9 cellular contexts compared by ENCODE assay signal in genomic region chr10:63977329-63977923, GRCh38.
DNase-seq lines count a peak whose midpoint lies in the region; ATAC-seq, FAIRE-seq and TF ChIP-seq lines count a peak whose summit lies in the region.
"Had no signal": no experiment of that assay in that cellular context is flagged by ENCODE, and none has a peak within 500 bp of the region (broad histone marks: within the 10 kb centered on the region; RNA-seq: fewer than 3 reads in every experiment).

No MANE protein-coding gene starts in this region.

- H4K20me1 ChIP-seq in K562 (replicated peaks; ENCODE audit: control insufficient read depth, insufficient read depth, low read length), result no peaks in the 10 kb centered on the region

- no peak overlapping the region for H3K27ac Mint-ChIP-seq in HFFc6

- 0% methylated on average over 1 of the region's 1 CpG for WGBS in K562 (ENCODE audit: insufficient coverage, low coverage, missing lambda C conversion rate)

- intact Hi-C loops in K562 (cut with micrococcal nuclease), result no loop called here

- peak; percentile 59 for TF ChIP-seq CTCF in AG09309 (IDR thresholded peaks at IDR 0.05; ENCODE audit: control insufficient read depth, insufficient read depth, low read depth, low read length, missing control alignments)
- peak; percentile 76 for TF ChIP-seq CTCF in GM12872 (IDR thresholded peaks at IDR 0.05; ENCODE audit: insufficient read depth, low read depth, low read length)
- TF ChIP-seq CTCF in HFFc6 (IDR thresholded peaks at IDR 0.05), result peak; percentile 64
- peak; percentile 66 to 70 (median 66) for TF ChIP-seq CTCF in K562 (IDR thresholded peaks at IDR 0.05 in 2 of 3, conservative IDR thresholded peaks at IDR 0.05 in 1 of 3; ENCODE audit: insufficient read depth in 2 of 3, low read depth in 1 of 3, low read length in 3 of 3)

- TF ChIP-seq POLR2A in K562 (conservative IDR thresholded peaks at IDR 0.05), result no peak

- peak; percentile 66 for FAIRE-seq in K562 (lab: Jason Lieb, UNC)

- no peak overlapping the region for H3K27ac ChIP-seq in K562 (ENCODE audit: extremely low read depth, low read depth, low read length)

- H3K4me3 ChIP-seq in AG09309 (ENCODE audit: control insufficient read depth, low read depth, low read length) (no peak overlapping the region), K562 (no peak overlapping the region)

- H3K27me3 ChIP-seq in K562 (ENCODE audit: control insufficient read depth in 2 of 2, insufficient read depth in 2 of 2, low read length in 2 of 2), result peaks cover 0 to 16% of the 10 kb centered on the region in 2 experiments; a peak in 2 of 5 replicates

- H3K36me3 Mint-ChIP-seq in HFFc6 (ENCODE audit: low read depth), result no peaks in the 10 kb centered on the region
- H3K36me3 Mint-ChIP-seq: IgD-negative memory B cell had no signal

- H3K4me1 ChIP-seq in K562 (replicated peaks in 1 of 2; ENCODE audit: control insufficient read depth in 2 of 2, insufficient read depth in 2 of 2, low read length in 2 of 2), result peaks cover 0 to 6% of the 10 kb centered on the region in 2 experiments; a peak in 1 of 5 replicates

- H3K9me1 ChIP-seq in K562 (ENCODE audit: control insufficient read depth, insufficient read depth, low read length), result no peaks in the 10 kb centered on the region

- no TSS peak for BruUV-seq in K562 (replicated peaks; lab: Mats Ljungman, UMichigan)

- H3K27me3 Mint-ChIP-seq in HFFc6 (ENCODE audit: insufficient read depth), result peaks cover 1% of the 10 kb centered on the region; the same call in 1 of the 2 replicates
- H3K27me3 Mint-ChIP-seq: IgD-negative memory B cell had no signal

- H3K4me2 ChIP-seq in K562 (ENCODE audit: insufficient read depth, low read length), result no peak overlapping the region

- H3K9me3 Mint-ChIP-seq in HFFc6, result peaks cover 39% of the 10 kb centered on the region

- ATAC-seq in K562, result peak; percentile 83

- H3K4me1 Mint-ChIP-seq in HFFc6 (ENCODE audit: low read depth), result no peaks in the 10 kb centered on the region

- H3K4me3 Mint-ChIP-seq in HFFc6, result no peak overlapping the region

- H3K79me2 ChIP-seq in K562 (ENCODE audit: control insufficient read depth, insufficient read depth, low read length), result no peaks in the 10 kb centered on the region

- TF ChIP-seq RAD21 in K562 (CRISPR knock-in tag; conservative IDR thresholded peaks at IDR 0.05 in 1 of 2, IDR thresholded peaks at IDR 0.05 in 1 of 2), result peak; percentile 20 to 38; a peak in 2 of 4 replicates

- H3K36me3 ChIP-seq in K562 (ENCODE audit: control insufficient read depth, insufficient read depth, low read length), result no peaks in the 10 kb centered on the region

- no peak overlapping the region for H3K9ac ChIP-seq in K562 (ENCODE audit: insufficient read depth in 1 of 2, low read depth in 2 of 2, low read length in 2 of 2)

- H3K9me3 ChIP-seq in K562 (replicated peaks; ENCODE audit: control insufficient read depth, insufficient read depth, low read depth, low read length), result no peaks in the 10 kb centered on the region

- H2AFZ ChIP-seq in K562 (ENCODE audit: low read depth, low read length), result peak overlapping the region; percentile 36; the same call in 1 of the 2 replicates

- in situ Hi-C loops in K562 (cut with MboI), result loop anchor here (5.0 kb wide), 1 partner anchor 105 kb away; no protein-coding TSS in a partner anchor

- CTCF ChIA-PET in K562 (lab: Yijun Ruan, JAX; ENCODE audit: low intra/inter-chr PET ratio), result interaction anchor here (2.4 to 2.5 kb wide), 2 partner anchors 41 to 111 kb away, joined by 6 to 17 read pairs; no protein-coding TSS in a partner anchor

- POLR2A ChIA-PET in K562 (lab: Yijun Ruan, JAX), result interaction anchor here (0.6 to 0.7 kb wide), 2 partner anchors 22 to 111 kb away, joined by 3 to 4 read pairs; no protein-coding TSS in a partner anchor

- no peak for TF ChIP-seq EP300 in K562 (IDR thresholded peaks at IDR 0.05; ENCODE audit: low read length)

- DNase-seq in AG09309 (ENCODE audit: low read depth) (no peak), HFFc6 (peak; percentile 7), NCI-H1694 treated with DMSO at 0.1 percent for 48 hours (lab: John Stamatoyannopoulos, UW) (peak; percentile 11), K562 (ENCODE audit: extremely low read depth in 1 of 4, low spot score in 3 of 4) (peak; percentile 54 to 67 (median 66)), kidney glomerular epithelial cell (lab: John Stamatoyannopoulos, UW) (peak; percentile 27), NCI-H146 (lab: John Stamatoyannopoulos, UW) (no peak), DMS79 treated with DMSO at 0.1 percent for 48 hours (lab: John Stamatoyannopoulos, UW) (no peak)

TF ChIP-seq in K562, 482 proteins besides CTCF, POLR2A, EP300 and RAD21:
- TF ChIP-seq MEIS2 (IDR thresholded peaks at IDR 0.05; ENCODE audit: partially characterized antibody) (peak; percentile 51), BRF1 (IDR thresholded peaks at IDR 0.05; ENCODE audit: borderline replicate concordance, extremely low read depth, insufficient read length) (no peak)

Comparison
In these comparisons a context has a peak if more than half of its experiments do, and no peak if none do; other contexts are left out.
1. DNase-seq: peak in HFFc6 (single experiment), NCI-H1694 treated with DMSO at 0.1 percent for 48 hours (single experiment), K562 (4 of 4) and kidney glomerular epithelial cell (single experiment); none in AG09309 (single experiment), NCI-H146 (single experiment) and DMS79 treated with DMSO at 0.1 percent for 48 hours (single experiment).
2. Peak in every context shown above with its lines, with median percentiles within 50 percentile points of each other: CTCF ChIP-seq.